ENCODE assay signal across 11 cellular contexts in the genomic region with DNA sequence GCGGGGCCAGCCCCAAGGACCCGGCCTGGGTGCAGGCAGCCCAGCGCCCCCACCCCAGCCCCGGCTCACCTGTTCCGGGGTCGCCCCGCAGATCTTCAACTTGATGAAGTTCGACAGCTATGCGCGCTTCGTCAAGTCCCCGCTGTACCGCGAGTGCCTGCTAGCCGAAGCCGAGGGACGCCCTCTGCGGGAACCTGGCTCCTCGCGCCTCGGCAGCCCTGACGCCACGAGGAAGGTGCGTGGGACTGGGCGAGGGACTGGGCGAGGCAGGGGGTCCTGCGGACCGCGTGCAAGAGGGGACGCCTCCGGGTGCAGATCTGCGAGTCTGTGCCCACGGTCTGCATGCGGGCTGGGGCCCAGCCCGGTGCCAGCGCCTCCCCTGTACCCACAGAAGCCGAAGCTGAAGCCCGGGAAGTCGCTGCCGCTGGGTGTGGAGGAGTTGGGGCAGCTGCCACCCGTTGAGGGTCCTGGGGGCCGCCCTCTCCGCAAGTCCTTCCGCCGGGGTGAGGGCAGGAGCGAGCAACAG. TPM values are rescaled to one million over a fixed set of nuclear protein-coding genes. Genes with fewer than 3 reads are reported as not detected.
A peak's percentile ranks its signal among the peaks of the same experiment; 100 is the strongest.
DNase-seq lines count a peak whose midpoint lies in the region; ATAC-seq and TF ChIP-seq lines count a peak whose summit lies in the region.
"Had no signal": no experiment of that assay in that cellular context is flagged by ENCODE, and none has a peak within 500 bp of the region (broad histone marks: within the 10 kb centered on the region; RNA-seq: fewer than 3 reads in every experiment).

No MANE protein-coding gene starts in this region.

- peaks cover 19% of the 10 kb centered on the region for H3F3A ChIP-seq in MM.1S (ENCODE audit: insufficient read depth, low read length)

- peaks cover 0 to 8% of the 10 kb centered on the region in 2 donors for H3K36me3 ChIP-seq in gastroesophageal sphincter
- no peaks in the 10 kb centered on the region for H3K36me3 ChIP-seq in neuron (ENCODE audit: insufficient read depth, low read length)
- H3K36me3 ChIP-seq in MM.1S (replicated peaks; ENCODE audit: insufficient read depth, low read length), result no peaks in the 10 kb centered on the region

- H3K4me2 ChIP-seq in MM.1S (ENCODE audit: low read depth, low read length), result no peak overlapping the region

- no peak for DNase-seq in Right ventricle myocardium superior
- no peak for DNase-seq in Right ventricle myocardium inferior (ENCODE audit: missing footprints)
- DNase-seq in A172 (ENCODE audit: low spot score), result no peak
- no peak for DNase-seq in MM.1S
- DNase-seq in GM20000 (ENCODE audit: low spot score), result no peak
- DNase-seq: activated B cell treated with CpG ODN at 0.5 μM for 24 hours, KBM-7 had no signal

- WGBS in gastroesophageal sphincter (ENCODE audit: low coverage in 1 of 2), 2 donors, result no CpG with 5 or more reads among the region's 46 CpGs

- intact Hi-C loops in Right ventricle myocardium superior (cut with DNase I), result no loop called here
- intact Hi-C loops in Right ventricle myocardium inferior (cut with DNase I), result loop anchor here (5.0 kb wide), 1 partner anchor 65 kb away; the partner anchor contains the start of genes PRELID1 and RAB24

- H2AFZ ChIP-seq in neuron (ENCODE audit: low read depth, low read length), result peak overlapping the region; percentile 97
- no peak overlapping the region for H2AFZ ChIP-seq in MM.1S (ENCODE audit: low read length)

- TF ChIP-seq POLR2A in gastroesophageal sphincter (IDR thresholded peaks at IDR 0.05), result peak in 1 of 2 donors; percentile 11

- no peak for TF ChIP-seq EP300 in gastroesophageal sphincter (IDR thresholded peaks at IDR 0.05)

- ATAC-seq in Right ventricle myocardium superior (ENCODE audit: poor library complexity) (peak; percentile 5), Right ventricle myocardium inferior (no peak), gastroesophageal sphincter (peak; percentile 36), HG02885 (IDR thresholded peaks at IDR 0.05; ENCODE audit: poor library complexity, unreplicated experiment) (no peak)

- H3K4me3 ChIP-seq in gastroesophageal sphincter (peak overlapping the region; percentile 30 to 59), neuron (ENCODE audit: low read length) (peak overlapping the region; percentile 58), MM.1S (ENCODE audit: low read length) (no peak overlapping the region)

- H3K27ac ChIP-seq in gastroesophageal sphincter (peak overlapping the region in 3 of 4 donors; percentile 91 to 94 (median 92)), MM.1S (ENCODE audit: low read length) (no peak overlapping the region)

- 0 out of 2 replicates have a peak, but pooled peaks cover 6% of the 10 kb centered on the region for H4K20me1 ChIP-seq in MM.1S (ENCODE audit: insufficient read depth, low read length)

- H3K9me3 ChIP-seq in gastroesophageal sphincter (no peaks in the 10 kb centered on the region), neuron (ENCODE audit: low read length) (no peaks in the 10 kb centered on the region), MM.1S (replicated peaks; ENCODE audit: insufficient read depth, low read length) (no peaks in the 10 kb centered on the region)

- H3K79me2 ChIP-seq in MM.1S (ENCODE audit: low read length), result peaks cover 18% of the 10 kb centered on the region

- H3K9me2 ChIP-seq in MM.1S (replicated peaks; ENCODE audit: insufficient read depth, low read length), result no peaks in the 10 kb centered on the region

- H3K4me1 ChIP-seq in gastroesophageal sphincter, result peaks cover 0 to 95% (median 29%) of the 10 kb centered on the region in 3 donors
- H3K4me1 ChIP-seq in neuron (ENCODE audit: insufficient read depth, low read length), result peaks cover 20% of the 10 kb centered on the region
- peaks cover 34% of the 10 kb centered on the region for H3K4me1 ChIP-seq in MM.1S (ENCODE audit: low read length)

- no peaks in the 10 kb centered on the region for H3K27me3 ChIP-seq in gastroesophageal sphincter
- H3K27me3 ChIP-seq in neuron (ENCODE audit: insufficient read depth, low read length), result no peaks in the 10 kb centered on the region
- H3K27me3 ChIP-seq in MM.1S (replicated peaks; ENCODE audit: insufficient read depth, low read length), result no peaks in the 10 kb centered on the region

- H3K9ac ChIP-seq in MM.1S (ENCODE audit: low read length), result no peak overlapping the region

- TF ChIP-seq CTCF in gastroesophageal sphincter (IDR thresholded peaks at IDR 0.05), result peak in 1 of 4 experiments; percentile 30
- TF ChIP-seq CTCF in MM.1S (IDR thresholded peaks at IDR 0.05; ENCODE audit: low read length), result no peak
- no peak for TF ChIP-seq CTCF in GM20000 (IDR thresholded peaks at IDR 0.05; ENCODE audit: extremely low read depth, missing control alignments)

RNA-seq across cellular contexts. Expression of gene RGS14, which starts 9.7 kb away (rescaled TPM):
- total RNA-seq in Right ventricle myocardium superior, result 2.4 TPM
- total RNA-seq in Right ventricle myocardium inferior, result 3.9 TPM
- total RNA-seq in gastroesophageal sphincter, result 10 to 100 TPM in 3 of 4 donors, 1 to 10 TPM in 1; 7.6 to 20.1 (median 13.7) TPM
- 28.2 and 36.5 TPM in 2 replicates for total RNA-seq in A172 (2014; rRNA removed; shearing (Covaris generic))

RNA-seq across cellular contexts. Expression of gene LMAN2, which starts 15.9 kb away (rescaled TPM):
- total RNA-seq in Right ventricle myocardium superior, result 56.8 TPM
- 72.3 TPM for total RNA-seq in Right ventricle myocardium inferior
- total RNA-seq in gastroesophageal sphincter, result 100 to 1,000 TPM in 3 of 4 donors, 10 to 100 TPM in 1; 78.1 to 147 (median 111) TPM
- total RNA-seq in A172 (2014; rRNA removed; shearing (Covaris generic)), result 361 and 423 TPM in 2 replicates

RNA-seq across cellular contexts. Expression of gene SLC34A1, which starts 16.8 kb away (rescaled TPM):
- not detected for total RNA-seq in Right ventricle myocardium superior
- total RNA-seq in Right ventricle myocardium inferior, result not detected
- total RNA-seq in gastroesophageal sphincter, result under 1 TPM in 1 of 4 donors, not detected in 3; 0.12 TPM
- total RNA-seq in A172 (2014; rRNA removed; shearing (Covaris generic)), result 0.05 TPM in 1 of 2 replicates, not detected in the other
- total RNA-seq: activated B cell treated with CpG ODN at 0.5 μM for 24 hours, B cell had no signal

RNA-seq across cellular contexts. Expression of gene PFN3, which starts 33.1 kb away (rescaled TPM):
- total RNA-seq in Right ventricle myocardium superior (not detected), Right ventricle myocardium inferior (not detected), gastroesophageal sphincter (not detected)
- total RNA-seq in A172 (2014; rRNA removed; shearing (Covaris generic)), result not detected in 2 replicates
- total RNA-seq: activated B cell treated with CpG ODN at 0.5 μM for 24 hours, B cell had no signal

RNA-seq across cellular contexts. Expression of gene F12, which starts 42.0 kb away (rescaled TPM):
- not detected for total RNA-seq in Right ventricle myocardium superior
- not detected for total RNA-seq in Right ventricle myocardium inferior
- total RNA-seq in gastroesophageal sphincter, result under 1 TPM in 2 of 4 donors, not detected in 2; 0.27 to 0.89 TPM
- total RNA-seq in A172 (2014; rRNA removed; shearing (Covaris generic)), result 5.6 and 11.3 TPM in 2 replicates
- total RNA-seq: B cell had no signal

Comparison
In these comparisons a context has a peak if more than half of its experiments do, and no peak if none do; other contexts are left out.
1. ATAC-seq: peak in Right ventricle myocardium superior (single experiment) and gastroesophageal sphincter (single experiment); none in Right ventricle myocardium inferior (single experiment) and HG02885 (single experiment).